ENCODE assay signal across 9 cellular contexts in genomic region chr7:22561895-22562593, GRCh38.
DNase-seq lines count a peak whose midpoint lies in the region; ATAC-seq, FAIRE-seq and TF ChIP-seq lines count a peak whose summit lies in the region.
"Had no signal": no experiment of that assay in that cellular context is flagged by ENCODE, and none has a peak within 500 bp of the region (broad histone marks: within the 10 kb centered on the region; RNA-seq: fewer than 3 reads in every experiment).

No MANE protein-coding gene starts in this region.

- no peak overlapping the region for H3K9ac ChIP-seq in stomach smooth muscle (ENCODE audit: low read length in 2 of 2)

- H3K4me1 Mint-ChIP-seq in activated naive CD4-positive, alpha-beta T cell treated with anti-CD3 and anti-CD28 coated beads, Interleukin-2, amount 10 ng/mL, durations not matched to agents 7 days and 5 days: peaks cover 57% of the 10 kb centered on the region

- 45% methylated on average over 3 of the region's 5 CpGs for WGBS in hepatocyte (ENCODE audit: low lambda C conversion rate, missing lambda C conversion rate)
- 71 to 79% methylated on average over 5 of the region's 5 CpGs for WGBS in aorta, 2 donors

- no peaks in the 10 kb centered on the region for H3K9me3 Mint-ChIP-seq in activated naive CD4-positive, alpha-beta T cell treated with anti-CD3 and anti-CD28 coated beads, Interleukin-2, amount 10 ng/mL, durations not matched to agents 7 days and 5 days

- intact Hi-C loops in aorta (cut with DNase I): loop anchor here (2.0 to 10.0 kb wide), 3 partner anchors 27 to 293 kb away; partner anchors contain the start of gene IL6 (in 2 of the 2)
- intact Hi-C loops in mucosa of descending colon (cut with DNase I, micrococcal nuclease): loop anchor here (5.0 to 10.0 kb wide), 2 partner anchors 165 to 493 kb away; partner anchors contain the start of gene IL6 (in 1 of the 2)

- H3K4me2 ChIP-seq in hepatocyte: peak overlapping the region; percentile 63

- H3K9me3 ChIP-seq in hepatocyte (ENCODE audit: low read depth) (no peaks in the 10 kb centered on the region), stomach smooth muscle (ENCODE audit: control insufficient read depth in 2 of 2, low read length in 2 of 2) (no peaks in the 10 kb centered on the region), aorta (ENCODE audit: control insufficient read depth, low read length) (no peaks in the 10 kb centered on the region), mucosa of descending colon (no peaks in the 10 kb centered on the region)

- H3K4me1 ChIP-seq in hepatocyte (ENCODE audit: insufficient read depth) (peaks cover 32% of the 10 kb centered on the region), stomach smooth muscle (ENCODE audit: control insufficient read depth, insufficient read depth, low read length) (peaks cover 37% of the 10 kb centered on the region), aorta (ENCODE audit: control insufficient read depth in 1 of 2, insufficient read depth in 2 of 2, low read length in 2 of 2) (peaks cover 4 to 5% of the 10 kb centered on the region in 2 donors), mucosa of descending colon (ENCODE audit: low read depth) (no peaks in the 10 kb centered on the region)

- ATAC-seq in aorta (ENCODE audit: low FRiP score) (no peak), mucosa of descending colon (no peak)

- no peaks in the 10 kb centered on the region for H3K9me2 ChIP-seq in hepatocyte (replicated peaks; ENCODE audit: insufficient read depth)

- peak overlapping the region; percentile 71 for H3K4me3 Mint-ChIP-seq in activated naive CD4-positive, alpha-beta T cell treated with anti-CD3 and anti-CD28 coated beads, Interleukin-2, amount 10 ng/mL, durations not matched to agents 7 days and 5 days

- H2AFZ ChIP-seq in hepatocyte: no peak overlapping the region

- no peaks in the 10 kb centered on the region for H3K36me3 ChIP-seq in hepatocyte (replicated peaks; ENCODE audit: insufficient read depth, low read depth)
- no peaks in the 10 kb centered on the region for H3K36me3 ChIP-seq in stomach smooth muscle (ENCODE audit: control insufficient read depth in 2 of 2, insufficient read depth in 2 of 2, low read length in 2 of 2)
- no peaks in the 10 kb centered on the region for H3K36me3 ChIP-seq in aorta (ENCODE audit: control insufficient read depth in 1 of 2, insufficient read depth in 2 of 2, low read length in 1 of 2)
- no peaks in the 10 kb centered on the region for H3K36me3 ChIP-seq in mucosa of descending colon (ENCODE audit: low read depth)

- peaks cover 18% of the 10 kb centered on the region for H3K27me3 Mint-ChIP-seq in activated naive CD4-positive, alpha-beta T cell treated with anti-CD3 and anti-CD28 coated beads, Interleukin-2, amount 10 ng/mL, durations not matched to agents 7 days and 5 days

- TF ChIP-seq CTCF in hepatocyte (IDR thresholded peaks at IDR 0.05; ENCODE audit: poor library complexity) (no peak), mucosa of descending colon (IDR thresholded peaks at IDR 0.05) (no peak)

- H3K36me3 Mint-ChIP-seq in activated naive CD4-positive, alpha-beta T cell treated with anti-CD3 and anti-CD28 coated beads, Interleukin-2, amount 10 ng/mL, durations not matched to agents 7 days and 5 days: peaks cover 7% of the 10 kb centered on the region

- H4K20me1 ChIP-seq in hepatocyte (ENCODE audit: insufficient read depth, poor library complexity, severe bottlenecking): no peaks in the 10 kb centered on the region

- H3K27ac ChIP-seq in hepatocyte: peak overlapping the region; percentile 72
- peak overlapping the region; percentile 55 for H3K27ac ChIP-seq in stomach smooth muscle (ENCODE audit: low read length)
- peak overlapping the region in 1 of 2 donors; percentile 89 for H3K27ac ChIP-seq in aorta (ENCODE audit: low read depth in 1 of 2, low read length in 2 of 2)

- H3K4me3 ChIP-seq in hepatocyte (no peak overlapping the region), stomach smooth muscle (ENCODE audit: low read length in 2 of 2) (no peak overlapping the region), aorta (ENCODE audit: low read length in 2 of 2) (no peak overlapping the region), mucosa of descending colon (no peak overlapping the region)

- CTCF ChIA-PET in activated naive CD4-positive, alpha-beta T cell treated with anti-CD3 and anti-CD28 coated beads, Interleukin-2, amount 10 ng/mL, durations not matched to agents 7 days and 5 days (lab: Charles Lee): interaction anchor here (0.8 to 15.4 kb wide), 8 partner anchors 19 to 494 kb away, joined by 3 to 443 read pairs (median 11); partner anchors contain the start of gene IL6

- H3K27ac Mint-ChIP-seq in activated naive CD4-positive, alpha-beta T cell treated with anti-CD3 and anti-CD28 coated beads, Interleukin-2, amount 10 ng/mL, durations not matched to agents 7 days and 5 days: peak overlapping the region; percentile 87

- no peak for DNase-seq in activated naive CD4-positive, alpha-beta T cell treated with anti-CD3 and anti-CD28 coated beads, Interleukin-2, amount 10 ng/mL, durations not matched to agents 7 days and 5 days
- DNase-seq in activated naive CD4-positive, alpha-beta T cell (lab: John Stamatoyannopoulos, UW): no peak
- DNase-seq in RCC 7860 (ENCODE audit: low spot score) (peak; percentile 69), hepatocyte (ENCODE audit: low spot score) (peak; percentile 62), aorta (no peak), mucosa of descending colon (no peak)
- no peak for DNase-seq in activated CD4-positive, alpha-beta T cell treated with anti-CD3 and anti-CD28 coated beads, Interleukin-2, amount 50 U/mL, for 1 hour
- DNase-seq: stimulated activated naive CD4-positive, alpha-beta T cell had no signal

- no peak for FAIRE-seq in RCC 7860 (lab: Jason Lieb, UNC)

- H3K79me2 ChIP-seq in hepatocyte: no peaks in the 10 kb centered on the region

- H3K27me3 ChIP-seq in hepatocyte (no peaks in the 10 kb centered on the region), stomach smooth muscle (ENCODE audit: control insufficient read depth in 1 of 2, insufficient read depth in 2 of 2, low read length in 2 of 2) (no peaks in the 10 kb centered on the region), aorta (ENCODE audit: control insufficient read depth in 1 of 2, insufficient read depth in 2 of 2, low read length in 1 of 2) (no peaks in the 10 kb centered on the region)

Comparison
In these comparisons a context has a peak if more than half of its experiments do, and no peak if none do; other contexts are left out.
1. DNase-seq: peak in RCC 7860 (single experiment) and hepatocyte (single experiment); none in activated naive CD4-positive, alpha-beta T cell treated with anti-CD3 and anti-CD28 coated beads, Interleukin-2, amount 10 ng/mL, durations not matched to agents 7 days and 5 days (single experiment), activated naive CD4-positive, alpha-beta T cell (0 of 4), aorta (0 of 2), activated CD4-positive, alpha-beta T cell treated with anti-CD3 and anti-CD28 coated beads, Interleukin-2, amount 50 U/mL, for 1 hour (single experiment) and mucosa of descending colon (0 of 3).